ENCODE assay signal across 25 cellular contexts in the genomic region with DNA sequence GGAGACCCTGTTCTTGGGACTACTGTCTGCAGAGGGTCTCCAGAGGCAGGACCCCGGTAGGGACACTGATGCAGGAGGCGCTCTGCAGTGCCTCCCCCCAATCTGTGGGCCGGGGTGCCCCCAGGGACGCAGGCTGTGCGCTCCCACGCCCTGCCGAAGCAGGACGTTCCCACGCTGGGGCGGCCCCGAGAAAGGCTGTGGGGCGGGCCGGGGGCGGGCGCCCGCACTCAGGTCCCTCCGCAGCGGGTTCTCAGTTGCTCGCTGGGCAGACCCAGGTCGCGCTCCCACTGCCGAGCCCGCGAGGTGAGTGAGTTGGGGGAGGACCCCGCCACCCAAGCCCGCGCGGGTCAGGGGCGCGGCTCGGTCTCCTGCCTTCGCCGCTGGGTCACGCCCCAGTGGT. TPM values are rescaled to one million over a fixed set of nuclear protein-coding genes. Genes with fewer than 3 reads are reported as not detected.
DNase-seq lines count a peak whose midpoint lies in the region; ATAC-seq and TF ChIP-seq lines count a peak whose summit lies in the region.
"Had no signal": no experiment of that assay in that cellular context is flagged by ENCODE, and none has a peak within 500 bp of the region (broad histone marks: within the 10 kb centered on the region; RNA-seq: fewer than 3 reads in every experiment).

A gene (plus strand): TSS at position 253 of the 400 bp plus-strand sequence. CDS start 1,106 bp downstream, outside the sequence.

- no peaks in the 10 kb centered on the region; the same call in 1 of the 2 replicates for H3K27me3 Mint-ChIP-seq in WTC11 (ENCODE audit: low read depth)

- H3K9me3 ChIP-seq in lung (ENCODE audit: control insufficient read depth in 2 of 2, insufficient read depth in 1 of 2, low read length in 1 of 2): no peaks in the 10 kb centered on the region
- no peaks in the 10 kb centered on the region for H3K9me3 ChIP-seq in upper lobe of left lung
- H3K9me3 ChIP-seq in Peyer's patch: no peaks in the 10 kb centered on the region
- H3K9me3 ChIP-seq: HAP-1, prostate gland had no signal

- TF ChIP-seq POLR2A in upper lobe of left lung (IDR thresholded peaks at IDR 0.05): peak in 1 of 4 donors; percentile 23
- no peak for TF ChIP-seq POLR2A in Peyer's patch (IDR thresholded peaks at IDR 0.05)

- TF ChIP-seq CTCF in WTC11 (IDR thresholded peaks at IDR 0.05) (no peak), lung (IDR thresholded peaks at IDR 0.05; ENCODE audit: control extremely low read depth, extremely low read depth) (no peak), upper lobe of left lung (IDR thresholded peaks at IDR 0.05) (no peak), Peyer's patch (IDR thresholded peaks at IDR 0.05) (no peak)

- no peaks in the 10 kb centered on the region for H3K4me1 ChIP-seq in lung (ENCODE audit: control insufficient read depth in 2 of 2, insufficient read depth in 2 of 2, low read length in 2 of 2)
- peaks cover 0 to 7% (median 0%) of the 10 kb centered on the region in 4 donors for H3K4me1 ChIP-seq in upper lobe of left lung
- H3K4me1 ChIP-seq in Peyer's patch: no peaks in the 10 kb centered on the region
- H3K4me1 ChIP-seq: HAP-1, prostate gland had no signal

- no peaks in the 10 kb centered on the region for H3K9me3 Mint-ChIP-seq in WTC11
- H3K9me3 Mint-ChIP-seq: activated naive CD8-positive, alpha-beta T cell treated with anti-CD3 and anti-CD28 coated beads, Interleukin-2, amount 50 U/mL, for 24 hours; naive thymus-derived CD8-positive, alpha-beta T cell; stimulated activated naive B cell treated with anti-CD40 and anti-IgM and Interleukin-4, amounts not matched to agents 10 μg/mL and 1 μg/mL and 100 μg/mL, for 72 hours had no signal

- H3K36me3 Mint-ChIP-seq in WTC11: no peaks in the 10 kb centered on the region
- H3K36me3 Mint-ChIP-seq: naive thymus-derived CD8-positive, alpha-beta T cell; stimulated activated naive B cell treated with anti-CD40 and anti-IgM and Interleukin-4, amounts not matched to agents 10 μg/mL and 1 μg/mL and 100 μg/mL, for 72 hours had no signal

- H3K27me3 ChIP-seq in lung (ENCODE audit: control insufficient read depth, insufficient read depth): no peaks in the 10 kb centered on the region
- H3K27me3 ChIP-seq in upper lobe of left lung: peaks cover 0 to 5% (median 0%) of the 10 kb centered on the region in 4 donors
- H3K27me3 ChIP-seq in Peyer's patch: no peaks in the 10 kb centered on the region

- H3K27ac ChIP-seq in lung (ENCODE audit: low read depth in 1 of 2, low read length in 1 of 2) (peak within 1 kb of the TSS in 1 of 2 donors; percentile 34), upper lobe of left lung (peak within 1 kb of the TSS; percentile 44 to 72 (median 53)), Peyer's patch (no peak within 1 kb of the TSS)
- H3K27ac ChIP-seq: epithelial cell of prostate, KMS-11, prostate gland had no signal

- CTCF ChIA-PET in WTC11 (lab: Charles Lee): interaction anchor here (1.5 to 6.2 kb wide), 3 partner anchors 24 to 85 kb away, joined by 8 to 43 read pairs (median 11); a partner anchor contains a TSS

- no peak for TF ChIP-seq EP300 in upper lobe of left lung (IDR thresholded peaks at IDR 0.05)

- DNase-seq in WTC11 (ENCODE audit: low spot score) (peak; percentile 19), Right ventricle myocardium inferior (ENCODE audit: missing footprints) (no peak), lung (ENCODE audit: low spot score) (no peak), upper lobe of left lung (peak in 1 of 2 donors; percentile 83), Peyer's patch (no peak), Kasumi-1 (lab: John Stamatoyannopoulos, UW) (no peak)
- no peak for DNase-seq in activated CD4-positive, CD25-positive, alpha-beta regulatory T cell treated with anti-CD3 and anti-CD28 coated beads, Interleukin-2, amount 50 U/mL, for 72 hours
- DNase-seq: activated CD4-positive, CD25-positive, alpha-beta regulatory T cell; activated naive CD8-positive, alpha-beta T cell treated with anti-CD3 and anti-CD28 coated beads, Interleukin-2, amount 50 U/mL, for 24 hours; Calu3; dermis blood vessel endothelial cell; mesendoderm; naive thymus-derived CD8-positive, alpha-beta T cell; NCI-H2081; NCI-H510A treated with DMSO at 0.1 percent for 48 hours; SIG-M5; stimulated activated CD4-positive, alpha-beta T cell treated with anti-CD3 and anti-CD28 coated beads, Interleukin-15, amount 100 ng/mL, for 24 hours; stimulated activated naive B cell treated with anti-CD40 and anti-IgM and Interleukin-4, amounts not matched to agents 10 μg/mL and 1 μg/mL and 100 μg/mL, for 72 hours; T-helper 2 cell had no signal

- H3K27ac Mint-ChIP-seq in WTC11: no peak within 1 kb of the TSS
- H3K27ac Mint-ChIP-seq: activated naive CD8-positive, alpha-beta T cell treated with anti-CD3 and anti-CD28 coated beads, Interleukin-2, amount 50 U/mL, for 24 hours; stimulated activated naive B cell treated with anti-CD40 and anti-IgM and Interleukin-4, amounts not matched to agents 10 μg/mL and 1 μg/mL and 100 μg/mL, for 72 hours had no signal

- H3K4me3 ChIP-seq in lung: no peak within 1 kb of the TSS
- H3K4me3 ChIP-seq in upper lobe of left lung: peak within 1 kb of the TSS in 3 of 4 donors; percentile 5 to 26 (median 22)
- H3K4me3 ChIP-seq in Peyer's patch: no peak within 1 kb of the TSS
- H3K4me3 ChIP-seq: HAP-1, prostate gland had no signal

- H3K36me3 ChIP-seq in lung (ENCODE audit: control insufficient read depth in 2 of 2, insufficient read depth in 2 of 2, low read length in 2 of 2) (no peaks in the 10 kb centered on the region), upper lobe of left lung (no peaks in the 10 kb centered on the region), Peyer's patch (no peaks in the 10 kb centered on the region)
- H3K36me3 ChIP-seq: HAP-1, prostate gland had no signal

- no peaks in the 10 kb centered on the region for H3K4me1 Mint-ChIP-seq in WTC11

- intact Hi-C loops in Right ventricle myocardium inferior (cut with DNase I): no loop called here

- ATAC-seq in WTC11: peak; percentile 35
- peak; percentile 71 for ATAC-seq in Right ventricle myocardium inferior
- no peak for ATAC-seq in lung (ENCODE audit: insufficient read depth, low FRiP score)
- ATAC-seq in upper lobe of left lung (ENCODE audit: low FRiP score in 2 of 2): peak in 1 of 2 donors; percentile 34
- ATAC-seq: activated naive CD8-positive, alpha-beta T cell treated with anti-CD3 and anti-CD28 coated beads, Interleukin-2, amount 50 U/mL, for 24 hours; naive thymus-derived CD8-positive, alpha-beta T cell; stimulated activated naive B cell treated with anti-CD40 and anti-IgM and Interleukin-4, amounts not matched to agents 10 μg/mL and 1 μg/mL and 100 μg/mL, for 72 hours had no signal

- POLR2A ChIA-PET in WTC11 (lab: Charles Lee): no interaction called here

- no peak within 1 kb of the TSS for H3K4me3 Mint-ChIP-seq in WTC11
- H3K4me3 Mint-ChIP-seq: activated naive CD8-positive, alpha-beta T cell treated with anti-CD3 and anti-CD28 coated beads, Interleukin-2, amount 50 U/mL, for 24 hours; naive thymus-derived CD8-positive, alpha-beta T cell; stimulated activated naive B cell treated with anti-CD40 and anti-IgM and Interleukin-4, amounts not matched to agents 10 μg/mL and 1 μg/mL and 100 μg/mL, for 72 hours had no signal

- WGBS in lung, 2 donors: 57 to 71% methylated on average over 33 to 34 of the region's 34 CpGs
- 38 to 40% methylated on average over 6 to 32 of the region's 34 CpGs for WGBS in upper lobe of left lung, 2 donors

TF ChIP-seq in WTC11, 78 proteins besides CTCF, POLR2A, EP300 and RAD21 (continues in another document):
- TF ChIP-seq FOXJ3 (CRISPR knock-in tag; IDR thresholded peaks at IDR 0.05; ENCODE audit: borderline replicate concordance) (no peak), SMAD4 (CRISPR knock-in tag; IDR thresholded peaks at IDR 0.05) (no peak), FOXK1 (CRISPR knock-in tag; IDR thresholded peaks at IDR 0.05) (no peak), SMAD3 (CRISPR knock-in tag; IDR thresholded peaks at IDR 0.05; ENCODE audit: borderline replicate concordance) (no peak), IRF2 (CRISPR knock-in tag; IDR thresholded peaks at IDR 0.05; ENCODE audit: borderline replicate concordance, low read depth) (no peak), TP53 (CRISPR knock-in tag; IDR thresholded peaks at IDR 0.05) (no peak), NR3C1 (CRISPR knock-in tag; conservative IDR thresholded peaks at IDR 0.05; ENCODE audit: low read depth) (no peak), GTF2I (CRISPR knock-in tag; conservative IDR thresholded peaks at IDR 0.05) (no peak), ELF4 (CRISPR knock-in tag; IDR thresholded peaks at IDR 0.05; ENCODE audit: low read depth) (no peak)
- TF ChIP-seq, protein P1, sequence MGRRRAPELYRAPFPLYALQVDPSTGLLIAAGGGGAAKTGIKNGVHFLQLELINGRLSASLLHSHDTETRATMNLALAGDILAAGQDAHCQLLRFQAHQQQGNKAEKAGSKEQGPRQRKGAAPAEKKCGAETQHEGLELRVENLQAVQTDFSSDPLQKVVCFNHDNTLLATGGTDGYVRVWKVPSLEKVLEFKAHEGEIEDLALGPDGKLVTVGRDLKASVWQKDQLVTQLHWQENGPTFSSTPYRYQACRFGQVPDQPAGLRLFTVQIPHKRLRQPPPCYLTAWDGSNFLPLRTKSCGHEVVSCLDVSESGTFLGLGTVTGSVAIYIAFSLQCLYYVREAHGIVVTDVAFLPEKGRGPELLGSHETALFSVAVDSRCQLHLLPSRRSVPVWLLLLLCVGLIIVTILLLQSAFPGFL (CRISPR knock-in tag; IDR thresholded peaks at IDR 0.05; ENCODE audit: borderline replicate concordance): no peak
- TF ChIP-seq, protein P2, sequence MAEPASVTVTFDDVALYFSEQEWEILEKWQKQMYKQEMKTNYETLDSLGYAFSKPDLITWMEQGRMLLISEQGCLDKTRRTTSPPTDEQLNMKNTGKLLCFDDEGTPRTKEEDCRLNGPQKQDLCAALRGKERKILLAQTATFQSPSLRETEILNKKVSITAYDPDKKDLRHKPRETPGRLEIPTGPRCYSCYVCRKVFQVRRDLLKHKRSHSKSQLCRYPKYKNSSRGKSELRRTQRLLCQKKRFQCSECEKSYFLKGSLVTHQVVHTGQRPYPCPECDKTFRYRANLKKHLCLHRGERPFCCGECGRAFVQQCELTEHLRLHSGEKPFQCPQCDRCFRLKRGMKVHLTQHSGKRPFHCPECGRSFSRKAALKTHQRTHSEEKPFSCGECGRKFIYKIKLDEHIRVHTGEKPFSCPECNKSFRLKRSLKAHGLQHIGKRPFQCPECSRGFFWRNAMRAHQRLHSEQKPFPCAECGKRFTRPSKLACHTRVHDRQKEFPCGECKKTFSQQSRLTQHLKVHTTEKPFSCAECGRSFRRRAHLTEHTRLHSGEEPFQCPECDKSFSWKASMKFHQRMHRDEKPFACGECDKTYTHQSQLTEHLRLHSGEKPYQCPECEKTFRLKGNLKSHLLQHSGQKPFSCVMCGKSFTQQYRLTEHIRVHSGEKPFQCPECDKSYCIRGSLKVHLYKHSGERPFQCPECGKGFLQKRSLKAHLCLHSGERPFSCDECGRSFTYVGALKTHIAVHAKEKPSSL (CRISPR knock-in tag; conservative IDR thresholded peaks at IDR 0.05): no peak

RNA-seq across cellular contexts. Expression of the gene that starts here (rescaled TPM):
- total RNA-seq in WTC11 (2021) (0.44 TPM in 1 of 3 replicates, not detected in the others), Right ventricle myocardium inferior (7.1 TPM), lung (10 to 100 TPM; 14.4 to 18.8 TPM), upper lobe of left lung (10 to 100 TPM in 4 of 6 donors, 1 to 10 TPM in 2; 1.9 to 24.3 (median 13.5) TPM), Peyer's patch (1 to 10 TPM in 1 of 4 donors, not detected in 3; 2.5 TPM)
- polyA plus RNA-seq in lung: 10 to 100 TPM; 21.0 to 51.8 TPM
- total RNA-seq: Calu3; dermis blood vessel endothelial cell; glomerular endothelial cell; naive thymus-derived CD8-positive, alpha-beta T cell had no signal
- polyA plus RNA-seq: BJ; naive thymus-derived CD8-positive, alpha-beta T cell had no signal

Comparison
In these comparisons a context has a peak if more than half of its experiments do, and no peak if none do; other contexts are left out.
1. Peak in DNase-seq and ATAC-seq in WTC11; RNA of the gene not detected or under 1 TPM.
2. H3K27ac ChIP-seq: peak in upper lobe of left lung (4 of 4); none in Peyer's patch (0 of 4).
3. H3K4me3 ChIP-seq: peak in upper lobe of left lung (3 of 4); none in lung (single experiment) and Peyer's patch (0 of 4).